24 cellular contexts compared by ENCODE assay signal in genomic region chr7:372546-372938, GRCh38.
DNase-seq lines count a peak whose midpoint lies in the region; ATAC-seq, FAIRE-seq and TF ChIP-seq lines count a peak whose summit lies in the region.
"Had no signal": no experiment of that assay in that cellular context is flagged by ENCODE, and none has a peak within 500 bp of the region (broad histone marks: within the 10 kb centered on the region; RNA-seq: fewer than 3 reads in every experiment).

No MANE protein-coding gene starts in this region.

- no peaks in the 10 kb centered on the region for H3K79me1 ChIP-seq in H1 (ENCODE audit: low read depth, low read length)

- H3K4ac ChIP-seq in H1 (replicated peaks; ENCODE audit: insufficient read length, low read depth, low read length), result no peak overlapping the region

- H3K23ac ChIP-seq in H1 (ENCODE audit: insufficient read length), result no peak overlapping the region

- H4K8ac ChIP-seq in H1 (ENCODE audit: extremely low read depth, insufficient read depth, low read length), result peak overlapping the region; percentile 36; the same call in 1 of the 2 replicates

- H3K4me3 Mint-ChIP-seq in effector memory CD8-positive, alpha-beta T cell, result no peak overlapping the region
- H3K4me3 Mint-ChIP-seq: activated CD4-positive, alpha-beta T cell treated with anti-CD3 and anti-CD28 coated beads, Interleukin-2, amount 10 ng/mL, durations not matched to agents 24 days and 14 days; central memory CD8-positive, alpha-beta T cell had no signal

- H3K27ac ChIP-seq in BLaER1 (peak overlapping the region; percentile 76), H1 (ENCODE audit: low read depth, low read length) (no peak overlapping the region), osteoblast (ENCODE audit: low read depth, low read length) (no peak overlapping the region), MM.1S (ENCODE audit: low read length) (no peak overlapping the region)
- H3K27ac ChIP-seq: 22Rv1, uterus had no signal

- H3K79me2 ChIP-seq in H1 (ENCODE audit: control insufficient read depth in 1 of 2, insufficient read depth in 2 of 2, low read length in 2 of 2) (no peaks in the 10 kb centered on the region), osteoblast (ENCODE audit: insufficient read depth, low read length) (no peaks in the 10 kb centered on the region), MM.1S (ENCODE audit: low read length) (no peaks in the 10 kb centered on the region)

- no peak for TF ChIP-seq EP300 in H1 (IDR thresholded peaks at IDR 0.05; ENCODE audit: borderline replicate concordance in 1 of 2, low read depth in 2 of 2, low read length in 2 of 2)

- H4K5ac ChIP-seq in H1 (ENCODE audit: insufficient read length, low read depth, low read length), result no peak overlapping the region

- H2BK15ac ChIP-seq in H1 (ENCODE audit: low read length), result no peak overlapping the region

- no peak overlapping the region for H2BK12ac ChIP-seq in H1 (ENCODE audit: low read depth, low read length)

- no peaks in the 10 kb centered on the region for H3K9me3 Mint-ChIP-seq in effector memory CD8-positive, alpha-beta T cell
- H3K9me3 Mint-ChIP-seq: activated CD4-positive, alpha-beta T cell treated with anti-CD3 and anti-CD28 coated beads, Interleukin-2, amount 10 ng/mL, durations not matched to agents 24 days and 14 days; central memory CD8-positive, alpha-beta T cell; naive thymus-derived CD8-positive, alpha-beta T cell had no signal

- H3K9me3 ChIP-seq in BLaER1 (no peaks in the 10 kb centered on the region), H1 (ENCODE audit: insufficient read depth in 2 of 2, low read depth in 1 of 2, low read length in 1 of 2) (no peaks in the 10 kb centered on the region), osteoblast (ENCODE audit: low read depth, low read length) (no peaks in the 10 kb centered on the region), MM.1S (replicated peaks; ENCODE audit: insufficient read depth, low read length) (no peaks in the 10 kb centered on the region)
- H3K9me3 ChIP-seq: uterus had no signal

- 0 out of 2 replicates have a peak overlapping the region, but pooled peaks have one; percentile 75 for H2AK5ac ChIP-seq in H1 (ENCODE audit: low read depth, low read length)

- H3K27ac Mint-ChIP-seq in effector memory CD8-positive, alpha-beta T cell, result no peak overlapping the region
- H3K27ac Mint-ChIP-seq: activated CD4-positive, alpha-beta T cell treated with anti-CD3 and anti-CD28 coated beads, Interleukin-2, amount 10 ng/mL, durations not matched to agents 24 days and 14 days had no signal

- H3K4me1 Mint-ChIP-seq in effector memory CD8-positive, alpha-beta T cell (ENCODE audit: low read depth in 2 of 2), result peaks cover 0 to 1% of the 10 kb centered on the region in 2 donors
- H3K4me1 Mint-ChIP-seq: activated CD4-positive, alpha-beta T cell treated with anti-CD3 and anti-CD28 coated beads, Interleukin-2, amount 10 ng/mL, durations not matched to agents 24 days and 14 days; central memory CD8-positive, alpha-beta T cell had no signal

- no peak for ATAC-seq in activated CD4-positive, CD25-positive, alpha-beta regulatory T cell treated with anti-CD3 and anti-CD28 coated beads, Interleukin-2, amount 50 U/mL, for 24 hours
- ATAC-seq in GM21390 (IDR thresholded peaks at IDR 0.05; ENCODE audit: unreplicated experiment), result no peak
- no peak for ATAC-seq in effector memory CD8-positive, alpha-beta T cell (replicated peaks)
- ATAC-seq: esophagus mucosa; naive thymus-derived CD8-positive, alpha-beta T cell had no signal

- H3K23me2 ChIP-seq in H1 (ENCODE audit: low read depth, low read length), result no peaks in the 10 kb centered on the region

- CTCF ChIA-PET in H1 (lab: Charles Lee; ENCODE audit: partially characterized antibody), result no interaction called here

- peaks cover 7% of the 10 kb centered on the region for H3K27me3 ChIP-seq in BLaER1
- H3K27me3 ChIP-seq in H1 (replicated peaks in 1 of 4; ENCODE audit: control insufficient read depth in 3 of 4, extremely low read depth in 1 of 4, insufficient read depth in 3 of 4, low read length in 3 of 4), result no peaks in the 10 kb centered on the region; a peak in 3 of 7 replicates
- peaks cover 20% of the 10 kb centered on the region for H3K27me3 ChIP-seq in osteoblast (ENCODE audit: insufficient read depth, low read length)
- H3K27me3 ChIP-seq in MM.1S (replicated peaks; ENCODE audit: insufficient read depth, low read length), result no peaks in the 10 kb centered on the region
- H3K27me3 ChIP-seq: uterus had no signal

- H4K91ac ChIP-seq in H1 (replicated peaks; ENCODE audit: insufficient read length, low read length), result no peak overlapping the region

- H2AFZ ChIP-seq in H1 (ENCODE audit: low read length), result no peak overlapping the region
- H2AFZ ChIP-seq in osteoblast (ENCODE audit: low read length), result no peak overlapping the region
- H2AFZ ChIP-seq in MM.1S (ENCODE audit: low read length), result no peak overlapping the region

- H3K27me3 Mint-ChIP-seq in effector memory CD8-positive, alpha-beta T cell, result no peaks in the 10 kb centered on the region
- H3K27me3 Mint-ChIP-seq: activated CD4-positive, alpha-beta T cell treated with anti-CD3 and anti-CD28 coated beads, Interleukin-2, amount 10 ng/mL, durations not matched to agents 24 days and 14 days; central memory CD8-positive, alpha-beta T cell; naive thymus-derived CD8-positive, alpha-beta T cell had no signal

- TF ChIP-seq CTCF in H1 (IDR thresholded peaks at IDR 0.05; ENCODE audit: control extremely low read depth in 1 of 3, insufficient read depth in 1 of 3, low read depth in 1 of 3, low read length in 3 of 3) (no peak), osteoblast (IDR thresholded peaks at IDR 0.05; ENCODE audit: extremely low read depth, low read depth, low read length) (no peak), MM.1S (IDR thresholded peaks at IDR 0.05; ENCODE audit: low read length) (no peak)

- 87% methylated on average over 15 of the region's 15 CpGs; no CpG with 5 or more reads in 1 of the 2 experiments for WGBS in H1 (ENCODE audit: extremely low coverage in 1 of 2, insufficient coverage in 1 of 2, insufficient read length in 1 of 2, insufficient replicate concordance in 2 of 2, low coverage in 1 of 2, low lambda C conversion rate in 2 of 2, missing lambda C conversion rate in 1 of 2), 2 experiments

- H4K20me1 ChIP-seq in BLaER1 (no peaks in the 10 kb centered on the region), H1 (replicated peaks in 1 of 2; ENCODE audit: control insufficient read depth in 1 of 2, insufficient read depth in 2 of 2, low read length in 2 of 2) (no peaks in the 10 kb centered on the region), osteoblast (ENCODE audit: insufficient read depth, low read length) (no peaks in the 10 kb centered on the region), MM.1S (ENCODE audit: insufficient read depth, low read length) (no peaks in the 10 kb centered on the region)

- no peak overlapping the region for H3K14ac ChIP-seq in H1 (ENCODE audit: insufficient read length)

- TF ChIP-seq POLR2A in H1 (IDR thresholded peaks at IDR 0.05; ENCODE audit: control extremely low read depth in 1 of 2, low read depth in 2 of 2, low read length in 2 of 2), result no peak

- TF ChIP-seq RAD21 in H1 (IDR thresholded peaks at IDR 0.05 in 1 of 2, conservative IDR thresholded peaks at IDR 0.05 in 1 of 2; ENCODE audit: low read depth in 2 of 2, low read length in 2 of 2), result no peak

- no peak overlapping the region for H2BK20ac ChIP-seq in H1 (ENCODE audit: low read length)

- H2BK120ac ChIP-seq in H1 (replicated peaks; ENCODE audit: low read depth, low read length), result no peak overlapping the region

- H3K36me3 ChIP-seq in BLaER1 (no peaks in the 10 kb centered on the region), H1 (ENCODE audit: control insufficient read depth in 2 of 4, insufficient read depth in 4 of 4, low read length in 3 of 4) (no peaks in the 10 kb centered on the region), osteoblast (ENCODE audit: insufficient read depth, low read length) (no peaks in the 10 kb centered on the region), MM.1S (replicated peaks; ENCODE audit: insufficient read depth, low read length) (no peaks in the 10 kb centered on the region)
- H3K36me3 ChIP-seq: uterus had no signal

- no peak overlapping the region for H3K56ac ChIP-seq in H1 (replicated peaks; ENCODE audit: insufficient read length, low read depth, low read length)

- H3F3A ChIP-seq in MM.1S (ENCODE audit: insufficient read depth, low read length), result no peaks in the 10 kb centered on the region

- H3K4me3 ChIP-seq in BLaER1 (peak overlapping the region; percentile 29; the same call in 1 of the 2 replicates), H1 (ENCODE audit: extremely low read depth in 1 of 4, insufficient read depth in 2 of 4, low read depth in 3 of 4, low read length in 4 of 4) (no peak overlapping the region), osteoblast (ENCODE audit: insufficient read depth, low read length) (no peak overlapping the region), MM.1S (ENCODE audit: low read length) (no peak overlapping the region)
- H3K4me3 ChIP-seq: uterus had no signal

- no peak overlapping the region for H2BK5ac ChIP-seq in H1 (ENCODE audit: low read depth, low read length)

- POLR2A ChIA-PET in H1 (lab: Charles Lee; ENCODE audit: partially characterized antibody), result interaction anchor here (1.2 kb wide), 1 partner anchor 10 kb away, joined by 5 read pairs; no protein-coding TSS in a partner anchor

- H3K36me3 Mint-ChIP-seq in effector memory CD8-positive, alpha-beta T cell (ENCODE audit: insufficient read depth), result no peaks in the 10 kb centered on the region
- H3K36me3 Mint-ChIP-seq: naive thymus-derived CD8-positive, alpha-beta T cell had no signal

- H3K4me1 ChIP-seq in BLaER1 (peaks cover 96% of the 10 kb centered on the region), H1 (replicated peaks in 1 of 4; ENCODE audit: control insufficient read depth in 3 of 4, insufficient read depth in 4 of 4, low read length in 3 of 4) (peaks cover 0 to 15% (median 5%) of the 10 kb centered on the region in 4 experiments; a peak in 4 of 7 replicates), osteoblast (ENCODE audit: insufficient read depth, low read length) (no peaks in the 10 kb centered on the region), MM.1S (ENCODE audit: low read length) (no peaks in the 10 kb centered on the region)
- H3K4me1 ChIP-seq: uterus had no signal

- peak; percentile 26 for DNase-seq in activated CD4-positive, CD25-positive, alpha-beta regulatory T cell treated with anti-CD3 and anti-CD28 coated beads, Interleukin-2, amount 50 U/mL, for 72 hours
- no peak for DNase-seq in H1 (ENCODE audit: low read depth in 1 of 2, low spot score in 2 of 2)
- peak; percentile 85 for DNase-seq in osteoblast (ENCODE audit: insufficient read length, low spot score, missing footprints)
- no peak for DNase-seq in effector memory CD8-positive, alpha-beta T cell
- no peak for DNase-seq in MM.1S
- DNase-seq: activated CD4-positive, alpha-beta T cell treated with anti-CD3 and anti-CD28 coated beads, Interleukin-2, amount 10 ng/mL, durations not matched to agents 24 days and 14 days; activated effector memory CD4-positive, alpha-beta T cell treated with anti-CD3 and anti-CD28 coated beads, Interleukin-2, amount 50 U/mL, for 16 hours; amygdala; effector CD4-positive, alpha-beta T cell; mesenchymal stem cell; NCI-H69; SHP77 treated with DMSO at 0.1 percent for 48 hours had no signal

- H3K4me2 ChIP-seq in BLaER1 (peak overlapping the region; percentile 97), H1 (ENCODE audit: insufficient read depth in 1 of 2, low read depth in 2 of 2, low read length in 2 of 2) (no peak overlapping the region), osteoblast (ENCODE audit: insufficient read depth, low read length) (no peak overlapping the region), MM.1S (ENCODE audit: low read depth, low read length) (no peak overlapping the region)

- no peak overlapping the region for H3K18ac ChIP-seq in H1 (ENCODE audit: extremely low read depth, low read length)

- H3K9me2 ChIP-seq in MM.1S (replicated peaks; ENCODE audit: insufficient read depth, low read length), result no peaks in the 10 kb centered on the region

- H3K9ac ChIP-seq in BLaER1 (peak overlapping the region; percentile 50; the same call in 1 of the 2 replicates), H1 (replicated peaks in 1 of 4; ENCODE audit: extremely low read depth in 1 of 4, low read depth in 3 of 4, low read length in 3 of 4) (no peak overlapping the region), MM.1S (ENCODE audit: low read length) (no peak overlapping the region)

- FAIRE-seq in H1 (lab: Jason Lieb, UNC), result no peak
- FAIRE-seq: D721Med, frontal cortex, kidney, TTC549 had no signal

Comparison
In these comparisons a context has a peak if more than half of its experiments do, and no peak if none do; other contexts are left out.
1. DNase-seq: peak in activated CD4-positive, CD25-positive, alpha-beta regulatory T cell treated with anti-CD3 and anti-CD28 coated beads, Interleukin-2, amount 50 U/mL, for 72 hours (single experiment) and osteoblast (single experiment); none in H1 (0 of 2), effector memory CD8-positive, alpha-beta T cell (0 of 3) and MM.1S (single experiment).